16 cellular contexts compared by ENCODE assay signal in the genomic region with DNA sequence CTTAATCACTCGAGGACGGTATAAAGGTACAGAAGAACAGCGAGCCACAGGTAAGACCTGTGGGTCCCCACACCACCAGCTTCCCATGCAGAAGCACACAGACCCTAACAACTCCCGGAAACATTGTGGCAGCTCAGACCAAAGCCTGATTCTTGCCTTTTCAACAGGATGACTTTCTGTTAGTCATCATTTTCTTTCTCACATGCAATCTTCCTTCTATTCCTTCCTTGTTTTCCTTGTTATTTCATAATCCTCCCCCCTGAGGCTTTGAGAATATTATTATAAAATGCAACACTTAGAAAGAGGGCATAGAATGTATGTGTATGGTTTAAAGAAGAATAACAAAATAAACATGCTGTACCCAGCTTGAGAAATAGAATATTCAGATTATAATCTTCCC.
DNase-seq lines count a peak whose midpoint lies in the region; ATAC-seq and TF ChIP-seq lines count a peak whose summit lies in the region.
"Had no signal": no experiment of that assay in that cellular context is flagged by ENCODE, and none has a peak within 500 bp of the region (broad histone marks: within the 10 kb centered on the region; RNA-seq: fewer than 3 reads in every experiment).

No MANE protein-coding gene starts in this region.

- H3K27me3 ChIP-seq in adipocyte (replicated peaks; ENCODE audit: control insufficient read depth, insufficient read depth, low read length) (peaks cover 7% of the 10 kb centered on the region), dorsolateral prefrontal cortex (no peaks in the 10 kb centered on the region)
- H3K27me3 ChIP-seq: SJCRH30 had no signal

- DNase-seq in HPDE6-E6E7 (ENCODE audit: extremely low spot score) (peak; percentile 54), adipocyte (ENCODE audit: low read depth) (peak; percentile 72), fibroblast of gingiva (ENCODE audit: low read depth) (peak; percentile 10), skeletal muscle cell (ENCODE audit: low read depth) (peak; percentile 0), DMS79 (lab: John Stamatoyannopoulos, UW) (no peak), dorsolateral prefrontal cortex (no peak)
- no peak for DNase-seq in activated naive CD4-positive, alpha-beta T cell treated with anti-CD3 and anti-CD28 coated beads, Interleukin-2, amount 50 U/mL, for 72 hours (ENCODE audit: low spot score in 2 of 2)
- DNase-seq: CD4-positive, CD25-positive, alpha-beta regulatory T cell; GOT3; HFFc6; KBM-7; NCI-H1092; NCI-H2107; NCI-H510A; SJCRH30 had no signal

- H3K27ac Mint-ChIP-seq in activated naive CD4-positive, alpha-beta T cell treated with anti-CD3 and anti-CD28 coated beads, Interleukin-2, amount 50 U/mL, for 72 hours: no peak overlapping the region
- H3K27ac Mint-ChIP-seq: CD4-positive, CD25-positive, alpha-beta regulatory T cell; HFFc6 had no signal

- H3K27ac ChIP-seq in dorsolateral prefrontal cortex: no peak overlapping the region
- H3K27ac ChIP-seq: HL-60, SJCRH30 had no signal

- no peaks in the 10 kb centered on the region for H3K36me3 ChIP-seq in adipocyte (ENCODE audit: control insufficient read depth, insufficient read depth, low read length, severe bottlenecking)
- H3K36me3 ChIP-seq: SJCRH30 had no signal

- no peak overlapping the region for H3K4me3 ChIP-seq in adipocyte (ENCODE audit: low read length)
- no peak overlapping the region for H3K4me3 ChIP-seq in skeletal muscle cell (ENCODE audit: low read depth, low read length)
- no peak overlapping the region for H3K4me3 ChIP-seq in dorsolateral prefrontal cortex
- H3K4me3 ChIP-seq: SJCRH30 had no signal

- ATAC-seq in activated naive CD4-positive, alpha-beta T cell treated with anti-CD3 and anti-CD28 coated beads, Interleukin-2, amount 50 U/mL, for 72 hours: no peak

- no peak overlapping the region for H3K9ac ChIP-seq in adipocyte (ENCODE audit: low read length)

- no peaks in the 10 kb centered on the region for H3K36me3 Mint-ChIP-seq in activated naive CD4-positive, alpha-beta T cell treated with anti-CD3 and anti-CD28 coated beads, Interleukin-2, amount 50 U/mL, for 72 hours
- H3K36me3 Mint-ChIP-seq: CD4-positive, CD25-positive, alpha-beta regulatory T cell had no signal

- no peaks in the 10 kb centered on the region for H3K9me3 Mint-ChIP-seq in activated naive CD4-positive, alpha-beta T cell treated with anti-CD3 and anti-CD28 coated beads, Interleukin-2, amount 50 U/mL, for 72 hours
- H3K9me3 Mint-ChIP-seq: HFFc6 had no signal

- peaks cover 7% of the 10 kb centered on the region for H3K4me1 ChIP-seq in adipocyte (ENCODE audit: control insufficient read depth, insufficient read depth, low read length)

- intact Hi-C loops in dorsolateral prefrontal cortex (cut with DNase I): no loop called here

- H3K9me3 ChIP-seq in adipocyte (ENCODE audit: control insufficient read depth, low read length): peaks cover 11% of the 10 kb centered on the region
- H3K9me3 ChIP-seq: SJCRH30 had no signal

- no peak for TF ChIP-seq CTCF in dorsolateral prefrontal cortex (IDR thresholded peaks at IDR 0.05 in 54 of 56, conservative IDR thresholded peaks at IDR 0.05 in 2 of 56; ENCODE audit: low read depth in 1 of 56, partially characterized antibody in 56 of 56)

Comparison
In these comparisons a context has a peak if more than half of its experiments do, and no peak if none do; other contexts are left out.
1. DNase-seq: peak in HPDE6-E6E7 (single experiment), adipocyte (single experiment), fibroblast of gingiva (single experiment) and skeletal muscle cell (single experiment); none in DMS79 (single experiment), activated naive CD4-positive, alpha-beta T cell treated with anti-CD3 and anti-CD28 coated beads, Interleukin-2, amount 50 U/mL, for 72 hours (0 of 2) and dorsolateral prefrontal cortex (0 of 10).